10 cellular contexts compared by ENCODE assay signal in genomic region chr5:160193076-160193475, GRCh38. TPM values are rescaled to one million over a fixed set of nuclear protein-coding genes. Genes with fewer than 3 reads are reported as not detected.
A peak's percentile ranks its signal among the peaks of the same experiment; 100 is the strongest.
DNase-seq lines count a peak whose midpoint lies in the region; ATAC-seq, FAIRE-seq and TF ChIP-seq lines count a peak whose summit lies in the region.
"Not testable (repeated sequence)": the region's sequence is repeated elsewhere in the genome, so short reads cannot be mapped to it uniquely, and the experiment has no call there.
"Had no signal": no experiment of that assay in that cellular context is flagged by ENCODE, and none has a peak within 500 bp of the region (broad histone marks: within the 10 kb centered on the region; RNA-seq: fewer than 3 reads in every experiment).

No MANE protein-coding gene starts in this region.

- H3K27me3 Mint-ChIP-seq in naive thymus-derived CD8-positive, alpha-beta T cell: peaks cover 5 to 34% (median 21%) of the 10 kb centered on the region in 5 donors
- not testable (repeated sequence) for H3K27me3 Mint-ChIP-seq in nephron progenitor cell (ENCODE audit: low read depth, poor library complexity); type B pancreatic cell

- BruUV-seq in K562 (replicated peaks; lab: Mats Ljungman, UMichigan): not testable (repeated sequence)

- POLR2A ChIA-PET in K562 (lab: Yijun Ruan, JAX): interaction anchor here (0.6 kb wide), 1 partner anchor 199 kb away, joined by 3 read pairs; no protein-coding TSS in a partner anchor
- POLR2A ChIA-PET in naive thymus-derived CD8-positive, alpha-beta T cell (lab: Charles Lee): not testable (repeated sequence)

- intact Hi-C loops in K562 (cut with micrococcal nuclease): not testable (repeated sequence)

- peak overlapping the region in 6 of 10 donors; percentile 5 to 49 (median 18) for H3K4me3 Mint-ChIP-seq in naive thymus-derived CD8-positive, alpha-beta T cell
- H3K4me3 Mint-ChIP-seq in nephron progenitor cell, type B pancreatic cell: not testable (repeated sequence)

- CTCF ChIA-PET in K562 (lab: Yijun Ruan, JAX; ENCODE audit: low intra/inter-chr PET ratio): not testable (repeated sequence)

- not testable (repeated sequence) for TF ChIP-seq EP300 in K562 (IDR thresholded peaks at IDR 0.05; ENCODE audit: low read length)

- peak overlapping the region in 1 of 10 donors; percentile 86 for H3K27ac Mint-ChIP-seq in naive thymus-derived CD8-positive, alpha-beta T cell
- peak overlapping the region; percentile 93 for H3K27ac Mint-ChIP-seq in nephron progenitor cell
- peak overlapping the region; percentile 3 for H3K27ac Mint-ChIP-seq in type B pancreatic cell

- not testable (repeated sequence) for H3K27me3 ChIP-seq in K562 (ENCODE audit: control insufficient read depth in 2 of 2, insufficient read depth in 2 of 2, low read length in 2 of 2)

- not testable (repeated sequence) for TF ChIP-seq POLR2A in NB4 (IDR thresholded peaks at IDR 0.05; ENCODE audit: extremely low read depth, insufficient read length); K562 (conservative IDR thresholded peaks at IDR 0.05)

- peak; percentile 15 for DNase-seq in NB4 (ENCODE audit: low read depth)
- DNase-seq in K562 (ENCODE audit: extremely low read depth in 1 of 4, low spot score in 3 of 4); naive thymus-derived CD8-positive, alpha-beta T cell; nephron progenitor cell; type B pancreatic cell (ENCODE audit: extremely low spot score, unreplicated experiment): not testable (repeated sequence)

- in situ Hi-C loops in K562 (cut with MboI): not testable (repeated sequence)

- H3K9me1 ChIP-seq in K562 (ENCODE audit: control insufficient read depth, insufficient read depth, low read length): not testable (repeated sequence)

- 86% methylated on average over 16 of the region's 18 CpGs for WGBS in K562 (ENCODE audit: insufficient coverage, low coverage, missing lambda C conversion rate)

- not testable (repeated sequence) for H3K4me1 Mint-ChIP-seq in naive thymus-derived CD8-positive, alpha-beta T cell
- H3K4me1 Mint-ChIP-seq in nephron progenitor cell: peaks cover 32% of the 10 kb centered on the region
- peaks cover 11% of the 10 kb centered on the region for H3K4me1 Mint-ChIP-seq in type B pancreatic cell (ENCODE audit: unreplicated experiment)

- H3K9me3 Mint-ChIP-seq in naive thymus-derived CD8-positive, alpha-beta T cell; nephron progenitor cell; type B pancreatic cell: not testable (repeated sequence)

- not testable (repeated sequence) for H2AFZ ChIP-seq in K562 (ENCODE audit: low read depth, low read length)

- not testable (repeated sequence) for H3K4me2 ChIP-seq in K562 (ENCODE audit: insufficient read depth, low read length)

- not testable (repeated sequence) for H3K9ac ChIP-seq in K562 (ENCODE audit: insufficient read depth in 1 of 2, low read depth in 2 of 2, low read length in 2 of 2)

- TF ChIP-seq RAD21 in K562 (CRISPR knock-in tag; conservative IDR thresholded peaks at IDR 0.05 in 1 of 2, IDR thresholded peaks at IDR 0.05 in 1 of 2): not testable (repeated sequence)

- not testable (repeated sequence) for H3K36me3 ChIP-seq in K562 (ENCODE audit: control insufficient read depth, insufficient read depth, low read length)

- H3K4me3 ChIP-seq in NB4 (ENCODE audit: low read depth, low read length); K562: not testable (repeated sequence)

- not testable (repeated sequence) for H3K79me2 ChIP-seq in K562 (ENCODE audit: control insufficient read depth, insufficient read depth, low read length)

- not testable (repeated sequence) for TF ChIP-seq CTCF in NB4 (IDR thresholded peaks at IDR 0.05; ENCODE audit: low read depth, low read length); K562 (IDR thresholded peaks at IDR 0.05 in 2 of 3, conservative IDR thresholded peaks at IDR 0.05 in 1 of 3; ENCODE audit: insufficient read depth in 2 of 3, low read depth in 1 of 3, low read length in 3 of 3); nephron progenitor cell (IDR thresholded peaks at IDR 0.05); type B pancreatic cell (conservative IDR thresholded peaks at IDR 0.05)

- H3K4me1 ChIP-seq in K562 (replicated peaks in 1 of 2; ENCODE audit: control insufficient read depth in 2 of 2, insufficient read depth in 2 of 2, low read length in 2 of 2): peaks cover 10 to 19% of the 10 kb centered on the region in 2 experiments

- H3K27ac ChIP-seq in K562 (ENCODE audit: extremely low read depth, low read depth, low read length): not testable (repeated sequence)

- not testable (repeated sequence) for H3K9me3 ChIP-seq in K562 (replicated peaks; ENCODE audit: control insufficient read depth, insufficient read depth, low read depth, low read length)

- H4K20me1 ChIP-seq in K562 (replicated peaks; ENCODE audit: control insufficient read depth, insufficient read depth, low read length): not testable (repeated sequence)

- not testable (repeated sequence) for FAIRE-seq in K562 (lab: Jason Lieb, UNC)

- ATAC-seq in K562; naive thymus-derived CD8-positive, alpha-beta T cell: not testable (repeated sequence)

- not testable (repeated sequence) for H3K36me3 Mint-ChIP-seq in naive thymus-derived CD8-positive, alpha-beta T cell; nephron progenitor cell (ENCODE audit: low read depth); type B pancreatic cell

TF ChIP-seq in K562, 482 proteins besides CTCF, POLR2A, EP300 and RAD21:
- peak; percentile 52 for TF ChIP-seq ZBTB33 (CRISPR knock-in tag; IDR thresholded peaks at IDR 0.05)

RNA-seq across cellular contexts. Expression of gene FABP6, which starts 36.2 kb away (rescaled TPM):
- not detected in 2 replicates for total RNA-seq in K562 (2011; cell fraction: chromatin; rRNA removed; ENCODE audit: low replicate concordance)
- not detected in 2 replicates for total RNA-seq in K562 (2011; cell fraction: nucleolus; rRNA removed)
- total RNA-seq in K562 (2011; cell fraction: nucleoplasm; rRNA removed): not detected in 2 replicates
- total RNA-seq in K562 (2014; rRNA removed): not detected in 2 replicates
- 0.18 TPM in 1 of 2 replicates, not detected in the other for total RNA-seq in K562 (2014; rRNA removed; fragmentation: Illumina TruSeq; extraction: Trizol)
- total RNA-seq in K562 (2015; rRNA removed; fragmentation: Illumina TruSeq; extraction: Trizol): not detected in 2 replicates
- not detected in 2 replicates for total RNA-seq in K562 (2021)
- 0.21 and 0.27 TPM in 2 replicates for polyA plus RNA-seq in K562 (2011; rRNA removed)
- 0.27 and 0.57 TPM in 2 replicates for polyA plus RNA-seq in K562 (2011; cell fraction: cytosol; rRNA removed)
- not detected in 2 replicates for polyA plus RNA-seq in K562 (2011; cell fraction: nucleus; rRNA removed)
- 0.16 TPM in 1 of 2 replicates, not detected in the other for polyA plus RNA-seq in K562 (2012)
- not detected in 2 replicates for polyA plus RNA-seq in K562 (2014; fragmentation: Illumina TruSeq; extraction: Trizol)
- under 1 TPM; 0.11 to 0.24 TPM for polyA plus RNA-seq in K562 (2014; fragmentation: Nextera tagmentation; extraction: Ambion mirVana)
- polyA plus RNA-seq in K562 (2014; rRNA removed): 0.33 and 0.78 TPM in 2 replicates
- 0.27 TPM in 1 of 2 replicates, not detected in the other for polyA minus RNA-seq in K562 (2011; rRNA and poly(A)+ RNA removed)
- not detected in 2 replicates for polyA minus RNA-seq in K562 (2011; cell fraction: cytosol; rRNA and poly(A)+ RNA removed)
- not detected in 2 replicates for polyA minus RNA-seq in K562 (2011; cell fraction: nucleus; rRNA and poly(A)+ RNA removed)
- total RNA-seq in naive thymus-derived CD8-positive, alpha-beta T cell: not detected
- polyA plus RNA-seq in naive thymus-derived CD8-positive, alpha-beta T cell: not detected
- 0.85 and 6.3 TPM in 2 replicates for total RNA-seq in type B pancreatic cell (ENCODE audit: low replicate concordance)
- total RNA-seq: CD4-positive, alpha-beta memory T cell; CD4-positive, CD25-positive, alpha-beta regulatory T cell; CD8-positive, alpha-beta memory T cell had no signal
- polyA plus RNA-seq: AG04450; CD14-positive monocyte; CD4-positive, alpha-beta memory T cell; CD4-positive, CD25-positive, alpha-beta regulatory T cell; CD8-positive, alpha-beta memory T cell had no signal
